Comparison of ENCODE assay signal across 10 cellular contexts in the genomic region with DNA sequence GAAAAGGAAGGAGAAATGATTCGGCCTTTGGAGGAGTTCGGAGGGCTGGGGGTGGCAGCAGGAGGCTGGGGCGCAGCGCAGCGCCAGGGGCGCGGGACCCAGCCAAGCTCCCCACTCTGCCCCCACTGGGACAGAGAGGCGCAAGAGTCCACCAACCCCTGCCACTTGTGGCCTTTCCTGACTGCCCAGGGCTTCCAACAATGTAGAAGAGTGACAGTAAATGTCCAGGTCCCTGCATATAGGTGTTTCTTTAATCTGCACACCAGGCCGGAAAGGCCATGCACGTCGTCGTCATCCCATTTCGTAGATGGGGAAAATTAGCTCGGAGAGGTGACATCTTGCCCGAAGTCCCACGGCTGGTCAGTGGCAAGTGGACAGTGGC.
DNase-seq lines count a peak whose midpoint lies in the region; ATAC-seq and TF ChIP-seq lines count a peak whose summit lies in the region.
"Had no signal": no experiment of that assay in that cellular context is flagged by ENCODE, and none has a peak within 500 bp of the region (broad histone marks: within the 10 kb centered on the region; RNA-seq: fewer than 3 reads in every experiment).

No MANE protein-coding gene starts in this region.

- peaks cover 5% of the 10 kb centered on the region for H3K27me3 ChIP-seq in CD8-positive, alpha-beta T cell (ENCODE audit: insufficient read depth, low read length)

- POLR2A ChIA-PET in CD8-positive, alpha-beta T cell (lab: Charles Lee) = no interaction called here
- POLR2A ChIA-PET in activated CD8-positive, alpha-beta T cell treated with anti-CD3 and anti-CD28 coated beads, Interleukin-2, amount 10 ng/mL, durations not matched to agents 7 days and 5 days (lab: Charles Lee) = no interaction called here

- CTCF ChIA-PET in CD8-positive, alpha-beta T cell (lab: Charles Lee) = no interaction called here
- CTCF ChIA-PET in activated CD8-positive, alpha-beta T cell treated with anti-CD3 and anti-CD28 coated beads, Interleukin-2, amount 10 ng/mL, durations not matched to agents 7 days and 5 days (lab: Charles Lee) = no interaction called here

- H3K4me3 ChIP-seq in CD8-positive, alpha-beta T cell (ENCODE audit: low read depth, low read length) = peak overlapping the region; percentile 46

- H3K4me3 Mint-ChIP-seq in CD8-positive, alpha-beta T cell = peak overlapping the region; percentile 64
- peak overlapping the region; percentile 56 for H3K4me3 Mint-ChIP-seq in activated CD8-positive, alpha-beta T cell treated with anti-CD3 and anti-CD28 coated beads, Interleukin-2, amount 10 ng/mL, durations not matched to agents 7 days and 5 days
- H3K4me3 Mint-ChIP-seq in glutamatergic neuron (ENCODE audit: unreplicated experiment) = peak overlapping the region; percentile 85
- H3K4me3 Mint-ChIP-seq: dendritic cell treated with granulocyte-macrophage colony-stimulating factor and Interleukin-4, amounts not matched to agents 40 ng/mL and 50 ng/mL, for 4 days had no signal

- DNase-seq in CD8-positive, alpha-beta T cell = no peak
- no peak for DNase-seq in activated CD8-positive, alpha-beta T cell treated with anti-CD3 and anti-CD28 coated beads, Interleukin-2, amount 10 ng/mL, durations not matched to agents 7 days and 5 days
- DNase-seq in glutamatergic neuron = no peak
- no peak for DNase-seq in omental fat pad (ENCODE audit: low spot score)
- no peak for DNase-seq in activated gamma-delta T cell (lab: John Stamatoyannopoulos, UW)
- no peak for DNase-seq in DMS 273 (lab: John Stamatoyannopoulos, UW; ENCODE audit: unreplicated experiment)
- DNase-seq in NCI-H1417 (lab: John Stamatoyannopoulos, UW) = no peak
- DNase-seq in GM13977 (ENCODE audit: low spot score) = no peak
- DNase-seq: naive B cell had no signal

- H3K27ac Mint-ChIP-seq in CD8-positive, alpha-beta T cell = no peak overlapping the region
- no peak overlapping the region for H3K27ac Mint-ChIP-seq in activated CD8-positive, alpha-beta T cell treated with anti-CD3 and anti-CD28 coated beads, Interleukin-2, amount 10 ng/mL, durations not matched to agents 7 days and 5 days
- H3K27ac Mint-ChIP-seq in glutamatergic neuron (ENCODE audit: unreplicated experiment) = no peak overlapping the region
- H3K27ac Mint-ChIP-seq: dendritic cell treated with granulocyte-macrophage colony-stimulating factor and Interleukin-4, amounts not matched to agents 40 ng/mL and 50 ng/mL, for 4 days; naive B cell had no signal

- H3K27me3 Mint-ChIP-seq in CD8-positive, alpha-beta T cell (ENCODE audit: low read depth) = peaks cover 35% of the 10 kb centered on the region
- peaks cover 52% of the 10 kb centered on the region for H3K27me3 Mint-ChIP-seq in activated CD8-positive, alpha-beta T cell treated with anti-CD3 and anti-CD28 coated beads, Interleukin-2, amount 10 ng/mL, durations not matched to agents 7 days and 5 days (ENCODE audit: low read depth)
- H3K27me3 Mint-ChIP-seq in glutamatergic neuron (ENCODE audit: unreplicated experiment) = peaks cover 27% of the 10 kb centered on the region

- peaks cover 4% of the 10 kb centered on the region for H3K4me1 ChIP-seq in CD8-positive, alpha-beta T cell (ENCODE audit: insufficient read depth, low read length)

- no peaks in the 10 kb centered on the region for H3K36me3 ChIP-seq in CD8-positive, alpha-beta T cell (ENCODE audit: insufficient read depth, low read length)

- H3K36me3 Mint-ChIP-seq in CD8-positive, alpha-beta T cell = no peaks in the 10 kb centered on the region
- H3K36me3 Mint-ChIP-seq in activated CD8-positive, alpha-beta T cell treated with anti-CD3 and anti-CD28 coated beads, Interleukin-2, amount 10 ng/mL, durations not matched to agents 7 days and 5 days (ENCODE audit: low read depth) = no peaks in the 10 kb centered on the region
- no peaks in the 10 kb centered on the region for H3K36me3 Mint-ChIP-seq in glutamatergic neuron (ENCODE audit: unreplicated experiment)
- H3K36me3 Mint-ChIP-seq: naive B cell had no signal

- no peaks in the 10 kb centered on the region for H3K9me3 ChIP-seq in CD8-positive, alpha-beta T cell (ENCODE audit: low read length)

- in situ Hi-C loops in GM13977 (cut with MboI; ENCODE audit: low pct_unique_long_range_greater_than_20kb, low sequenced_read_pairs, unreplicated experiment) = no loop called here

- no peak for TF ChIP-seq CTCF in CD8-positive, alpha-beta T cell (IDR thresholded peaks at IDR 0.05)
- TF ChIP-seq CTCF in glutamatergic neuron (IDR thresholded peaks at IDR 0.05; ENCODE audit: partially characterized antibody, unreplicated experiment) (no peak), omental fat pad (IDR thresholded peaks at IDR 0.05) (no peak), GM13977 (IDR thresholded peaks at IDR 0.05; ENCODE audit: extremely low read depth, insufficient read depth, missing control alignments) (no peak)

- peaks cover 10% of the 10 kb centered on the region for H3K4me1 Mint-ChIP-seq in CD8-positive, alpha-beta T cell (ENCODE audit: low read depth)
- peaks cover 12% of the 10 kb centered on the region for H3K4me1 Mint-ChIP-seq in activated CD8-positive, alpha-beta T cell treated with anti-CD3 and anti-CD28 coated beads, Interleukin-2, amount 10 ng/mL, durations not matched to agents 7 days and 5 days (ENCODE audit: low read depth)
- H3K4me1 Mint-ChIP-seq in glutamatergic neuron (ENCODE audit: low read depth, unreplicated experiment) = peaks cover 2% of the 10 kb centered on the region

- H3K9me3 Mint-ChIP-seq in CD8-positive, alpha-beta T cell = no peaks in the 10 kb centered on the region
- no peaks in the 10 kb centered on the region for H3K9me3 Mint-ChIP-seq in activated CD8-positive, alpha-beta T cell treated with anti-CD3 and anti-CD28 coated beads, Interleukin-2, amount 10 ng/mL, durations not matched to agents 7 days and 5 days (ENCODE audit: insufficient read depth)
- peaks cover 7% of the 10 kb centered on the region for H3K9me3 Mint-ChIP-seq in glutamatergic neuron (ENCODE audit: unreplicated experiment)
- H3K9me3 Mint-ChIP-seq: dendritic cell treated with granulocyte-macrophage colony-stimulating factor and Interleukin-4, amounts not matched to agents 40 ng/mL and 50 ng/mL, for 4 days had no signal

- no peak for ATAC-seq in CD8-positive, alpha-beta T cell
- ATAC-seq in activated CD8-positive, alpha-beta T cell treated with anti-CD3 and anti-CD28 coated beads, Interleukin-2, amount 10 ng/mL, durations not matched to agents 7 days and 5 days = no peak
- peak; percentile 26 for ATAC-seq in omental fat pad (ENCODE audit: low FRiP score)

- intact Hi-C loops in CD8-positive, alpha-beta T cell (cut with DNase I, micrococcal nuclease) = no loop called here

- no peak overlapping the region for H3K27ac ChIP-seq in CD8-positive, alpha-beta T cell (ENCODE audit: low read depth, low read length)
